ENCODE assay signal across 27 cellular contexts in genomic region chr4:122728781-122729330, GRCh38. TPM values are rescaled to one million over a fixed set of nuclear protein-coding genes. Genes with fewer than 3 reads are reported as not detected.
DNase-seq lines count a peak whose midpoint lies in the region; ATAC-seq and TF ChIP-seq lines count a peak whose summit lies in the region.
"Had no signal": no experiment of that assay in that cellular context is flagged by ENCODE, and none has a peak within 500 bp of the region (broad histone marks: within the 10 kb centered on the region; RNA-seq: fewer than 3 reads in every experiment).

No MANE protein-coding gene starts in this region.

- H3K4me1 Mint-ChIP-seq in stimulated activated memory B cell treated with anti-CD40 and anti-IgM and Interleukin-4, amounts not matched to agents 10 μg/mL and 1 μg/mL and 100 μg/mL, for 72 hours: peaks cover 11% of the 10 kb centered on the region
- H3K4me1 Mint-ChIP-seq in WTC11: peaks cover 8% of the 10 kb centered on the region

- no peak overlapping the region for H3K27ac Mint-ChIP-seq in stimulated activated memory B cell treated with anti-CD40 and anti-IgM and Interleukin-4, amounts not matched to agents 10 μg/mL and 1 μg/mL and 100 μg/mL, for 72 hours
- no peak overlapping the region for H3K27ac Mint-ChIP-seq in WTC11
- H3K27ac Mint-ChIP-seq: CD4-positive, CD25-positive, alpha-beta regulatory T cell had no signal

- DNase-seq in GM23248 (peak; percentile 56), UCSD-AML1 (lab: John Stamatoyannopoulos, UW; ENCODE audit: unreplicated experiment) (peak; percentile 9), foreskin fibroblast (peak; percentile 55 to 81), pons (ENCODE audit: low spot score) (peak; percentile 8), mammary epithelial cell (no peak), WTC11 (ENCODE audit: low spot score) (no peak)
- DNase-seq in stimulated activated naive CD4-positive, alpha-beta T cell treated with Interleukin-2 at 50 U/mL for 16 hours (lab: John Stamatoyannopoulos, UW): no peak
- DNase-seq: activated CD4-positive, alpha-beta T cell treated with anti-CD3 and anti-CD28 coated beads for 1 hour; activated naive CD4-positive, alpha-beta T cell; activated T-cell treated with anti-CD3 and anti-CD28 coated beads, Interleukin-2, amount 50 U/mL, for 48 hours; adrenal gland; CD4-positive, CD25-positive, alpha-beta regulatory T cell; DMS153; effector CD8-positive, alpha-beta T cell; erythroblast; KBM-7; kidney; NCI-H1436 treated with DMSO at 0.1 percent for 48 hours; NCI-H510A treated with DMSO at 0.1 percent for 48 hours; stimulated activated CD4-positive, alpha-beta T cell treated with anti-CD3 and anti-CD28 coated beads, Interleukin-12 subunit alpha, Interleukin-12 subunit beta, amount 100 ng/mL, for 4 hours; stimulated activated CD4-positive, alpha-beta T cell treated with anti-CD3 and anti-CD28 coated beads, Interleukin-4, amount 100 ng/mL, for 24 hours; stimulated activated naive CD8-positive, alpha-beta T cell treated with anti-CD3 and anti-CD28 coated beads, Interleukin-15, Interleukin-2, amounts not matched to agents 100 U/mL and 50 U/mL, for 24 hours; thyroid gland had no signal

- H4K20me1 ChIP-seq in GM23248 (ENCODE audit: insufficient read depth) (no peaks in the 10 kb centered on the region), mammary epithelial cell (ENCODE audit: insufficient read depth, low read length) (no peaks in the 10 kb centered on the region)

- H3K36me3 Mint-ChIP-seq in stimulated activated memory B cell treated with anti-CD40 and anti-IgM and Interleukin-4, amounts not matched to agents 10 μg/mL and 1 μg/mL and 100 μg/mL, for 72 hours: no peaks in the 10 kb centered on the region
- no peaks in the 10 kb centered on the region for H3K36me3 Mint-ChIP-seq in WTC11
- H3K36me3 Mint-ChIP-seq: brain; CD4-positive, CD25-positive, alpha-beta regulatory T cell had no signal

- H3K27me3 ChIP-seq in GM23248 (replicated peaks; ENCODE audit: insufficient read depth) (no peaks in the 10 kb centered on the region), mammary epithelial cell (ENCODE audit: insufficient read depth, low read length) (no peaks in the 10 kb centered on the region)
- H3K27me3 ChIP-seq: adrenal gland, thyroid gland had no signal

- in situ Hi-C loops in GM23248 (cut with MboI): loop anchor here (10.0 kb wide), 1 partner anchor 124 kb away; no protein-coding TSS in a partner anchor
- in situ Hi-C loops in mammary epithelial cell (cut with MboI; ENCODE audit: low sequenced_read_pairs in 2 of 2): no loop called here

- no peak for ATAC-seq in stimulated activated memory B cell treated with anti-CD40 and anti-IgM and Interleukin-4, amounts not matched to agents 10 μg/mL and 1 μg/mL and 100 μg/mL, for 72 hours
- no peak for ATAC-seq in WTC11
- ATAC-seq: right cardiac atrium; stimulated activated naive CD8-positive, alpha-beta T cell treated with anti-CD3 and anti-CD28 coated beads, Interleukin-15, Interleukin-2, amounts not matched to agents 100 U/mL and 50 U/mL, for 24 hours had no signal

- H3K36me3 ChIP-seq in GM23248 (ENCODE audit: low read depth): no peaks in the 10 kb centered on the region
- H3K36me3 ChIP-seq in mammary epithelial cell (ENCODE audit: insufficient read depth, low read length): no peaks in the 10 kb centered on the region
- H3K36me3 ChIP-seq: adrenal gland, thyroid gland had no signal

- no peak overlapping the region for H3K9ac ChIP-seq in GM23248
- H3K9ac ChIP-seq in mammary epithelial cell (ENCODE audit: insufficient read depth, low read length): no peak overlapping the region

- H3K9me3 ChIP-seq in GM23248 (ENCODE audit: low read depth) (no peaks in the 10 kb centered on the region), mammary epithelial cell (replicated peaks; ENCODE audit: insufficient read depth, low read length) (no peaks in the 10 kb centered on the region)
- H3K9me3 ChIP-seq: adrenal gland, thyroid gland had no signal

- H3K27me3 Mint-ChIP-seq in stimulated activated memory B cell treated with anti-CD40 and anti-IgM and Interleukin-4, amounts not matched to agents 10 μg/mL and 1 μg/mL and 100 μg/mL, for 72 hours: peaks cover 9% of the 10 kb centered on the region
- no peaks in the 10 kb centered on the region; the same call in 1 of the 2 replicates for H3K27me3 Mint-ChIP-seq in WTC11 (ENCODE audit: low read depth)

- H3K27ac ChIP-seq in GM23248 (no peak overlapping the region), mammary epithelial cell (ENCODE audit: insufficient read depth, low read depth, low read length) (no peak overlapping the region)
- H3K27ac ChIP-seq: adrenal gland, thyroid gland had no signal

- dilution Hi-C loops in mammary epithelial cell (cut with HindIII; ENCODE audit: low sequenced_read_pairs): no loop called here

- no peaks in the 10 kb centered on the region for H3K9me3 Mint-ChIP-seq in stimulated activated memory B cell treated with anti-CD40 and anti-IgM and Interleukin-4, amounts not matched to agents 10 μg/mL and 1 μg/mL and 100 μg/mL, for 72 hours
- no peaks in the 10 kb centered on the region for H3K9me3 Mint-ChIP-seq in WTC11
- H3K9me3 Mint-ChIP-seq: brain; CD4-positive, CD25-positive, alpha-beta regulatory T cell had no signal

- WGBS in GM23248 (ENCODE audit: low coverage in 1 of 2, low lambda C conversion rate in 2 of 2, missing lambda C conversion rate in 2 of 2), 2 experiments: 73 to 84% methylated on average over 2 of the region's 2 CpGs
- WGBS in mammary epithelial cell (ENCODE audit: low coverage, missing lambda C conversion rate): 59% methylated on average over 2 of the region's 2 CpGs

- POLR2A ChIA-PET in WTC11 (lab: Charles Lee): no interaction called here

- no peak overlapping the region for H3K4me3 Mint-ChIP-seq in stimulated activated memory B cell treated with anti-CD40 and anti-IgM and Interleukin-4, amounts not matched to agents 10 μg/mL and 1 μg/mL and 100 μg/mL, for 72 hours
- H3K4me3 Mint-ChIP-seq in WTC11: no peak overlapping the region
- H3K4me3 Mint-ChIP-seq: CD4-positive, CD25-positive, alpha-beta regulatory T cell had no signal

- H2AFZ ChIP-seq in GM23248 (no peak overlapping the region), mammary epithelial cell (ENCODE audit: low read depth, low read length) (no peak overlapping the region)

- peaks cover 16% of the 10 kb centered on the region; the same call in 1 of the 2 replicates for H3F3A ChIP-seq in GM23248 (ENCODE audit: insufficient read depth)

- no TSS peak for BruUV-seq in mammary epithelial cell (replicated peaks; lab: Mats Ljungman, UMichigan)

- H3K4me1 ChIP-seq in GM23248 (ENCODE audit: insufficient read depth): peaks cover 15% of the 10 kb centered on the region
- peaks cover 6% of the 10 kb centered on the region for H3K4me1 ChIP-seq in mammary epithelial cell (ENCODE audit: insufficient read depth, low read length)

- H3K4me2 ChIP-seq in GM23248 (ENCODE audit: unreplicated experiment): no peak overlapping the region
- H3K4me2 ChIP-seq in mammary epithelial cell (ENCODE audit: insufficient read depth, low read depth, low read length): no peak overlapping the region

- CTCF ChIA-PET in mammary epithelial cell (lab: Charles Lee; ENCODE audit: low non-redundant PET): no interaction called here
- CTCF ChIA-PET in WTC11 (lab: Charles Lee): interaction anchor here (1.2 kb wide), 1 partner anchor 12 kb away, joined by 4 read pairs; no protein-coding TSS in a partner anchor

- H3K4me3 ChIP-seq in GM23248 (no peak overlapping the region), foreskin fibroblast (ENCODE audit: low read depth in 1 of 2, low read length in 2 of 2) (no peak overlapping the region), mammary epithelial cell (replicated peaks in 1 of 3; ENCODE audit: insufficient read depth in 1 of 3, low read depth in 2 of 3, low read length in 3 of 3) (no peak overlapping the region)
- H3K4me3 ChIP-seq: adrenal gland, lung, thyroid gland had no signal

- H3K9me2 ChIP-seq in GM23248 (ENCODE audit: insufficient read depth): no peaks in the 10 kb centered on the region

- intact Hi-C loops in mammary epithelial cell (cut with micrococcal nuclease): no loop called here

- H3K79me2 ChIP-seq in GM23248 (ENCODE audit: insufficient read depth): peaks cover 11% of the 10 kb centered on the region
- peaks cover 5% of the 10 kb centered on the region for H3K79me2 ChIP-seq in mammary epithelial cell (ENCODE audit: insufficient read depth, low read length)

- TF ChIP-seq CTCF in foreskin fibroblast (IDR thresholded peaks at IDR 0.05; ENCODE audit: low read depth, low read length) (no peak), mammary epithelial cell (conservative IDR thresholded peaks at IDR 0.05 in 1 of 2, IDR thresholded peaks at IDR 0.05 in 1 of 2; ENCODE audit: extremely low read depth in 1 of 2, insufficient read depth in 1 of 2, low read depth in 1 of 2, low read length in 2 of 2) (no peak), WTC11 (IDR thresholded peaks at IDR 0.05) (no peak)

TF ChIP-seq in WTC11, 78 proteins besides CTCF, POLR2A, EP300 and RAD21 (continues in another document):
- TF ChIP-seq NFE2L1 (CRISPR knock-in tag; IDR thresholded peaks at IDR 0.05): no peak
- TF ChIP-seq E2F4 (CRISPR knock-in tag; IDR thresholded peaks at IDR 0.05; ENCODE audit: borderline replicate concordance, low read depth): no peak
- TF ChIP-seq ELF4 (CRISPR knock-in tag; IDR thresholded peaks at IDR 0.05; ENCODE audit: low read depth): no peak
- no peak for TF ChIP-seq NFYB (CRISPR knock-in tag; conservative IDR thresholded peaks at IDR 0.05; ENCODE audit: low read depth)

RNA-seq across cellular contexts. Expression of gene BBS12, which starts 3.6 kb away (rescaled TPM):
- 3.5 and 7.1 TPM in 2 replicates for total RNA-seq in GM23248 (2014; rRNA removed; shearing (Covaris generic))
- polyA plus RNA-seq in GM23248 (2016; fragmentation: Nextera tagmentation; extraction: Ambion mirVana) (5.0 and 5.2 TPM in 2 replicates), mammary epithelial cell (2.6 TPM)
- total RNA-seq in mammary epithelial cell (10 to 100 TPM in 1 of 2 donors, 1 to 10 TPM in 1; 4.3 to 13.0 TPM), WTC11 (2021) (2.1 to 2.7 TPM (median 2.3 TPM) in 3 replicates)
- 1.0 TPM for polyA minus RNA-seq in mammary epithelial cell

Comparison
In these comparisons a context has a peak if more than half of its experiments do, and no peak if none do; other contexts are left out.
1. DNase-seq: peak in GM23248 (single experiment), UCSD-AML1 (single experiment), foreskin fibroblast (2 of 2) and pons (single experiment); none in mammary epithelial cell (single experiment), stimulated activated naive CD4-positive, alpha-beta T cell treated with Interleukin-2 at 50 U/mL for 16 hours (single experiment) and WTC11 (single experiment).